ENCODE assay signal across 8 cellular contexts in genomic region chr10:93376372-93377296, GRCh38.
DNase-seq lines count a peak whose midpoint lies in the region; ATAC-seq and TF ChIP-seq lines count a peak whose summit lies in the region.

No MANE protein-coding gene starts in this region.

- in situ Hi-C loops in Caki2 (cut with HindIII; ENCODE audit: low pct_unique_long_range_greater_than_20kb, low sequenced_read_pairs): no loop called here

- H3K9me3 ChIP-seq in left lung: no peaks in the 10 kb centered on the region

- peak; percentile 65 for ATAC-seq in GM21619 (IDR thresholded peaks at IDR 0.05; ENCODE audit: unreplicated experiment)
- peak; percentile 94 for ATAC-seq in left lung
- no peak for ATAC-seq in HG03439 (IDR thresholded peaks at IDR 0.05; ENCODE audit: unreplicated experiment)

- H3K4me3 ChIP-seq in left lung: no peak overlapping the region

- DNase-seq in Caki2 (ENCODE audit: low read depth) (peak; percentile 75), NCI-H146 treated with DMSO at 0.1 percent for 48 hours (lab: John Stamatoyannopoulos, UW; ENCODE audit: unreplicated experiment) (peak; percentile 76), T-helper 22 cell (ENCODE audit: low read depth) (peak; percentile 5), dedifferentiated amniotic fluid mesenchymal stem cell (ENCODE audit: extremely low spot score) (peak; percentile 95), left lung (peak in 1 of 2 donors; percentile 50)
- peak in 2 of 3 experiments; percentile 13 to 32 for DNase-seq in stimulated activated CD4-positive, alpha-beta T cell treated with anti-CD3 and anti-CD28 coated beads, TNF-alpha, amount 100 ng/mL, for 24 hours (ENCODE audit: low read depth in 3 of 3)

- TF ChIP-seq CTCF in left lung (IDR thresholded peaks at IDR 0.05): peak; percentile 79 to 91

- peak overlapping the region; percentile 55 to 81 for H3K27ac ChIP-seq in left lung

- peaks cover 0 to 36% of the 10 kb centered on the region in 2 donors for H3K4me1 ChIP-seq in left lung

- peaks cover 0 to 71% of the 10 kb centered on the region in 2 donors for H3K36me3 ChIP-seq in left lung

- intact Hi-C loops in left lung (cut with DNase I): loop anchor here (5.0 to 10.0 kb wide), 2 partner anchors 106 to 108 kb away; partner anchors contain the start of gene MYOF (in 2 of the 2)

- H3K27me3 ChIP-seq in left lung: no peaks in the 10 kb centered on the region
